12 cellular contexts compared by ENCODE assay signal in genomic region chr17:49226771-49227435, GRCh38. TPM values are rescaled to one million over a fixed set of nuclear protein-coding genes. Genes with fewer than 3 reads are reported as not detected.
"Had no signal": no experiment of that assay in that cellular context is flagged by ENCODE, and none has a peak within 500 bp of the region (broad histone marks: within the 10 kb centered on the region; RNA-seq: fewer than 3 reads in every experiment).

No MANE protein-coding gene starts in this region.

- FAIRE-seq: pancreas, small intestine had no signal

- H3K9me3 Mint-ChIP-seq: activated naive CD4-positive, alpha-beta T cell treated with anti-CD3 and anti-CD28 coated beads, Interleukin-2, amount 10 ng/mL, durations not matched to agents 7 days and 5 days; stimulated activated naive CD8-positive, alpha-beta T cell treated with anti-CD3 and anti-CD28 coated beads, Interleukin-15, amount 100 ng/mL, for 72 hours had no signal

- H3K27ac ChIP-seq: brain microvascular endothelial cell, gastrocnemius medialis, heart left ventricle, left ventricle myocardium inferior, pancreas, suprapubic skin, vagina had no signal

- H3K27ac Mint-ChIP-seq: activated naive CD4-positive, alpha-beta T cell treated with anti-CD3 and anti-CD28 coated beads, Interleukin-2, amount 10 ng/mL, durations not matched to agents 7 days and 5 days; stimulated activated naive CD8-positive, alpha-beta T cell treated with anti-CD3 and anti-CD28 coated beads, Interleukin-15, amount 100 ng/mL, for 72 hours had no signal

- H3K4me3 ChIP-seq: gastrocnemius medialis, heart left ventricle, left ventricle myocardium inferior, pancreas, suprapubic skin, vagina had no signal

- H3K9me3 ChIP-seq: gastrocnemius medialis, heart left ventricle, left ventricle myocardium inferior, pancreas, suprapubic skin, vagina had no signal

- H3K36me3 ChIP-seq: brain microvascular endothelial cell, gastrocnemius medialis, left ventricle myocardium inferior, pancreas, suprapubic skin, vagina had no signal

- H3K4me3 Mint-ChIP-seq: activated naive CD4-positive, alpha-beta T cell treated with anti-CD3 and anti-CD28 coated beads, Interleukin-2, amount 10 ng/mL, durations not matched to agents 7 days and 5 days; stimulated activated naive CD8-positive, alpha-beta T cell treated with anti-CD3 and anti-CD28 coated beads, Interleukin-15, amount 100 ng/mL, for 72 hours had no signal

RNA-seq across cellular contexts. Expression of gene PHOSPHO1, which starts 3.7 kb away (rescaled TPM):
- total RNA-seq: kidney epithelial cell, vagina had no signal

RNA-seq across cellular contexts. Expression of gene ABI3, which starts 16.4 kb away (rescaled TPM):
- total RNA-seq: myocyte had no signal

RNA-seq across cellular contexts. Expression of gene GNGT2, which starts 16.5 kb away (rescaled TPM):
- total RNA-seq: gastrocnemius medialis, myocyte had no signal
